18 cellular contexts compared by ENCODE assay signal in the genomic region with DNA sequence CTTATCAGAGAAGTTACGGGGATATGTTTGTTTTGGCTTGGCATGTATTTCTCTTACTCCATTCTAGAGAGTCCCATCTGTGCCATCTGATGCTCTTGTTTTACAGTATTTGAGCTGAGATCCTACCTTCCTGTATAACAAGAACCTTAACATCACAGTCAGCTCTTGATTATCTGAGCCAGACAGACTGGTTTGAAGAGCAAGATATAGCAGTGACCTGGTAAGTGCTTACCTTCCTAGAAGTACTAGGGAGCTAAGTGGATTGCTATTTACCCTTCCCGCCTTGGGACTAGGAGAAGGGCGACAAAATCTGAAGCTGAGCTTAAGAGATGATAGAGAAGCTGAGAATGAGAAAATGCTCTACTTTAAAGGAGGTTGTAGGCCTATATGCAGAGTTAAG.
"Had no signal": no experiment of that assay in that cellular context is flagged by ENCODE, and none has a peak within 500 bp of the region (broad histone marks: within the 10 kb centered on the region; RNA-seq: fewer than 3 reads in every experiment).

No MANE protein-coding gene starts in this region.

- H3K4me3 ChIP-seq: cardiac muscle cell, prostate gland, tibial nerve, vagina had no signal

- H3K4me1 ChIP-seq: prostate gland, tibial nerve, vagina had no signal

- H3K27me3 ChIP-seq: cardiac muscle cell, tibial nerve, vagina had no signal

- H3K27ac ChIP-seq: cardiac muscle cell, prostate gland, tibial nerve, vagina had no signal

- H3K36me3 ChIP-seq: cardiac muscle cell, prostate gland, tibial nerve, vagina had no signal

- DNase-seq: activated B cell treated with CpG ODN at 0.5 μM for 24 hours; activated CD4-positive, alpha-beta memory T cell treated with anti-CD3 and anti-CD28 coated beads, Interleukin-2, amount 10 ng/mL, durations not matched to agents 7 days and 5 days; activated CD4-positive, alpha-beta T cell treated with anti-CD3 and anti-CD28 coated beads for 4 hours; activated CD8-positive, alpha-beta memory T cell treated with anti-CD3 and anti-CD28 coated beads, Interleukin-2, amount 10 ng/mL, durations not matched to agents 7 days and 5 days; activated naive CD4-positive, alpha-beta T cell; activated naive CD8-positive, alpha-beta T cell treated with anti-CD3 and anti-CD28 coated beads for 36 hours; amniotic stem cell; dermis blood vessel endothelial cell; effector memory CD4-positive, alpha-beta T cell; foreskin fibroblast; naive thymus-derived CD8-positive, alpha-beta T cell; right cardiac atrium; stimulated activated CD4-positive, alpha-beta T cell treated with anti-CD3 and anti-CD28 coated beads, Interleukin-2, amount 100 ng/mL, for 24 hours; stimulated activated naive CD8-positive, alpha-beta T cell treated with anti-CD3 and anti-CD28 coated beads, Interleukin-15, Interleukin-2, amounts not matched to agents 100 U/mL and 50 U/mL, for 24 hours had no signal
